Comparison of ENCODE assay signal across 8 cellular contexts in genomic region chr11:104073950-104074349, GRCh38. TPM values are rescaled to one million over a fixed set of nuclear protein-coding genes. Genes with fewer than 3 reads are reported as not detected.
DNase-seq lines count a peak whose midpoint lies in the region; ATAC-seq, FAIRE-seq and TF ChIP-seq lines count a peak whose summit lies in the region.

No MANE protein-coding gene starts in this region.

- TF ChIP-seq CTCF in esophagus squamous epithelium (IDR thresholded peaks at IDR 0.05): no peak

- peak; percentile 87 for DNase-seq in NCI-H82 (lab: John Stamatoyannopoulos, UW)
- no peak for DNase-seq in T-helper 2 cell treated with Interferon-gamma antibody and Interleukin-4, amounts not matched to agents 5 μg/mL and 100 μg/mL, for 36 hours (ENCODE audit: low spot score)
- DNase-seq in cerebellum (ENCODE audit: low spot score): no peak
- DNase-seq in esophagus squamous epithelium (lab: John Stamatoyannopoulos, UW): no peak
- no peak for DNase-seq in GM12892 (ENCODE audit: insufficient read length)

- ATAC-seq in GM18861 (IDR thresholded peaks at IDR 0.05; ENCODE audit: unreplicated experiment) (peak; percentile 95), HG02759 (IDR thresholded peaks at IDR 0.05; ENCODE audit: unreplicated experiment) (peak; percentile 97)

- H3K27ac ChIP-seq in iPS-18a (ENCODE audit: low read length) (peak overlapping the region; percentile 28), esophagus squamous epithelium (peak overlapping the region in 2 of 4 donors; percentile 40 to 68)

- H3K27me3 ChIP-seq in iPS-18a (ENCODE audit: control insufficient read depth, insufficient read depth, low read length) (no peaks in the 10 kb centered on the region), esophagus squamous epithelium (no peaks in the 10 kb centered on the region)

- no peaks in the 10 kb centered on the region for H3K9me3 Mint-ChIP-seq in T-helper 2 cell treated with Interferon-gamma antibody and Interleukin-4, amounts not matched to agents 5 μg/mL and 100 μg/mL, for 36 hours

- no peaks in the 10 kb centered on the region for H3K36me3 ChIP-seq in iPS-18a (ENCODE audit: control insufficient read depth, low read depth, low read length)
- H3K36me3 ChIP-seq in esophagus squamous epithelium: no peaks in the 10 kb centered on the region

- H3K4me3 ChIP-seq in iPS-18a (ENCODE audit: low read length): no peak overlapping the region
- no peak overlapping the region for H3K4me3 ChIP-seq in esophagus squamous epithelium

- H3K27ac Mint-ChIP-seq in T-helper 2 cell treated with Interferon-gamma antibody and Interleukin-4, amounts not matched to agents 5 μg/mL and 100 μg/mL, for 36 hours: no peak overlapping the region

- H3K9me3 ChIP-seq in iPS-18a (ENCODE audit: control insufficient read depth, low read depth, low read length): no peaks in the 10 kb centered on the region
- H3K9me3 ChIP-seq in esophagus squamous epithelium: no peaks in the 10 kb centered on the region

- no peak overlapping the region for H3K4me3 Mint-ChIP-seq in T-helper 2 cell treated with Interferon-gamma antibody and Interleukin-4, amounts not matched to agents 5 μg/mL and 100 μg/mL, for 36 hours

- no peaks in the 10 kb centered on the region for H3K36me3 Mint-ChIP-seq in T-helper 2 cell treated with Interferon-gamma antibody and Interleukin-4, amounts not matched to agents 5 μg/mL and 100 μg/mL, for 36 hours (ENCODE audit: low read depth)

- no peaks in the 10 kb centered on the region for H3K27me3 Mint-ChIP-seq in T-helper 2 cell treated with Interferon-gamma antibody and Interleukin-4, amounts not matched to agents 5 μg/mL and 100 μg/mL, for 36 hours (ENCODE audit: low read depth)

- intact Hi-C loops in esophagus squamous epithelium (cut with DNase I): no loop called here

- TF ChIP-seq POLR2A in esophagus squamous epithelium (IDR thresholded peaks at IDR 0.05) (no peak), GM12892 (IDR thresholded peaks at IDR 0.05; ENCODE audit: low read depth, low read length) (no peak)

- H3K4me1 ChIP-seq in iPS-18a (ENCODE audit: control insufficient read depth, low read depth, low read length) (peaks cover 9% of the 10 kb centered on the region), esophagus squamous epithelium (peaks cover 0 to 38% (median 4%) of the 10 kb centered on the region in 3 donors)

- no peak for FAIRE-seq in GM12892 (lab: Jason Lieb, UNC)

- WGBS in esophagus squamous epithelium, 2 donors: 32% methylated on average over 3 of the region's 3 CpGs

- no peaks in the 10 kb centered on the region for H3K4me1 Mint-ChIP-seq in T-helper 2 cell treated with Interferon-gamma antibody and Interleukin-4, amounts not matched to agents 5 μg/mL and 100 μg/mL, for 36 hours (ENCODE audit: low read depth)

- no peak overlapping the region for H3K9ac ChIP-seq in iPS-18a (ENCODE audit: low read length)

RNA-seq across cellular contexts. Expression of gene DDI1, which starts 37.5 kb away (rescaled TPM):
- total RNA-seq in cerebellum: not detected
- total RNA-seq in esophagus squamous epithelium: not detected
- not detected for polyA plus RNA-seq in GM12892 (2012; ENCODE audit: missing spikeins)
